24 cellular contexts compared by ENCODE assay signal in genomic region chr11:102142333-102142732, GRCh38. TPM values are rescaled to one million over a fixed set of nuclear protein-coding genes. Genes with fewer than 3 reads are reported as not detected.
A peak's percentile ranks its signal among the peaks of the same experiment; 100 is the strongest.
DNase-seq lines count a peak whose midpoint lies in the region; ATAC-seq and TF ChIP-seq lines count a peak whose summit lies in the region.
"Had no signal": no experiment of that assay in that cellular context is flagged by ENCODE, and none has a peak within 500 bp of the region (broad histone marks: within the 10 kb centered on the region; RNA-seq: fewer than 3 reads in every experiment).

No MANE protein-coding gene starts in this region.

- intact Hi-C loops in left ventricle myocardium superior (cut with micrococcal nuclease) (no loop called here), cardiac septum (cut with DNase I) (no loop called here), esophagus squamous epithelium (cut with DNase I) (no loop called here), vagina (cut with DNase I) (no loop called here)

- peaks cover 91% of the 10 kb centered on the region for H3K79me2 ChIP-seq in osteoblast (ENCODE audit: insufficient read depth, low read length)

- no peaks in the 10 kb centered on the region for H3K36me3 ChIP-seq in esophagus squamous epithelium
- peaks cover 6% of the 10 kb centered on the region for H3K36me3 ChIP-seq in osteoblast (ENCODE audit: insufficient read depth, low read length)
- no peaks in the 10 kb centered on the region for H3K36me3 ChIP-seq in vagina
- H3K36me3 ChIP-seq: brain microvascular endothelial cell, left lung, uterus had no signal

- H3K9me3 ChIP-seq in esophagus squamous epithelium (no peaks in the 10 kb centered on the region), osteoblast (ENCODE audit: low read depth, low read length) (no peaks in the 10 kb centered on the region), vagina (no peaks in the 10 kb centered on the region)
- H3K9me3 ChIP-seq: A549, left lung, uterus had no signal

- H3K4me3 ChIP-seq in esophagus squamous epithelium: no peak overlapping the region
- no peak overlapping the region for H3K4me3 ChIP-seq in osteoblast (ENCODE audit: insufficient read depth, low read length)
- no peak overlapping the region for H3K4me3 ChIP-seq in vagina
- H3K4me3 ChIP-seq: A549, left lung, PC-9, uterus had no signal

- DNase-seq in left ventricle myocardium superior: no peak
- no peak for DNase-seq in cardiac septum (ENCODE audit: low spot score)
- DNase-seq in esophagus squamous epithelium (lab: John Stamatoyannopoulos, UW): no peak
- no peak for DNase-seq in osteoblast (ENCODE audit: insufficient read length, low spot score, missing footprints)
- DNase-seq in vagina (ENCODE audit: extremely low spot score in 2 of 2): no peak
- no peak for DNase-seq in NCI-H510A (lab: John Stamatoyannopoulos, UW)
- DNase-seq in KBM-7: no peak
- DNase-seq: activated CD4-positive, alpha-beta T cell treated with anti-CD3 and anti-CD28 coated beads for 1 hour; activated CD8-positive, alpha-beta T cell treated with anti-CD3 and anti-CD28 coated beads, Interleukin-2, amount 10 ng/mL, durations not matched to agents 7 days and 5 days; activated effector memory CD4-positive, alpha-beta T cell treated with anti-CD3 and anti-CD28 coated beads, Interleukin-2, amount 50 U/mL, for 16 hours; activated T-cell treated with anti-CD3 and anti-CD28 coated beads for 4 hours; brain microvascular endothelial cell; hypothalamus; left lung; midbrain; natural killer cell; NCI-H1417 treated with DMSO at 0.1 percent for 48 hours; NCI-H2107; PC-9; posterior cingulate gyrus; SHP77 treated with DMSO at 0.1 percent for 48 hours; uterus had no signal

- ATAC-seq in left ventricle myocardium superior (peak; percentile 22), HG02973 (IDR thresholded peaks at IDR 0.05; ENCODE audit: unreplicated experiment) (no peak)
- ATAC-seq: A549; activated CD8-positive, alpha-beta T cell treated with anti-CD3 and anti-CD28 coated beads, Interleukin-2, amount 10 ng/mL, durations not matched to agents 7 days and 5 days; left lung; natural killer cell had no signal

- no peak overlapping the region for H3K4me2 ChIP-seq in osteoblast (ENCODE audit: insufficient read depth, low read length)
- H3K4me2 ChIP-seq: A549, PC-9 had no signal

- H3K27ac ChIP-seq in esophagus squamous epithelium (peak overlapping the region in 3 of 4 donors; percentile 1 to 75 (median 36)), osteoblast (ENCODE audit: low read depth, low read length) (peak overlapping the region; percentile 23), vagina (peak overlapping the region; percentile 35)
- H3K27ac ChIP-seq: A549, brain microvascular endothelial cell, left lung, PC-9 had no signal

- no peak overlapping the region for H2AFZ ChIP-seq in osteoblast (ENCODE audit: low read length)
- H2AFZ ChIP-seq: PC-9 had no signal

- TF ChIP-seq POLR2A in esophagus squamous epithelium (IDR thresholded peaks at IDR 0.05) (no peak), vagina (IDR thresholded peaks at IDR 0.05) (no peak)

- H4K20me1 ChIP-seq in osteoblast (ENCODE audit: insufficient read depth, low read length): peaks cover 33% of the 10 kb centered on the region

- in situ Hi-C loops in KBM-7 (cut with MboI; ENCODE audit: low pct_unique_long_range_greater_than_20kb, low sequenced_read_pairs): no loop called here

- peaks cover 23 to 87% (median 26%) of the 10 kb centered on the region in 3 donors for H3K4me1 ChIP-seq in esophagus squamous epithelium
- peaks cover 48% of the 10 kb centered on the region for H3K4me1 ChIP-seq in osteoblast (ENCODE audit: insufficient read depth, low read length)
- H3K4me1 ChIP-seq in vagina: peaks cover 84% of the 10 kb centered on the region

- TF ChIP-seq CTCF in esophagus squamous epithelium (IDR thresholded peaks at IDR 0.05) (no peak), osteoblast (IDR thresholded peaks at IDR 0.05; ENCODE audit: extremely low read depth, low read depth, low read length) (no peak), vagina (IDR thresholded peaks at IDR 0.05) (no peak)

- H3K27me3 ChIP-seq in esophagus squamous epithelium: no peaks in the 10 kb centered on the region
- no peaks in the 10 kb centered on the region for H3K27me3 ChIP-seq in osteoblast (ENCODE audit: insufficient read depth, low read length)
- no peaks in the 10 kb centered on the region for H3K27me3 ChIP-seq in vagina
- H3K27me3 ChIP-seq: brain microvascular endothelial cell, left lung, uterus had no signal

- 36 to 67% methylated on average over 1 of the region's 1 CpG for WGBS in esophagus squamous epithelium, 2 donors

RNA-seq across cellular contexts. Expression of gene YAP1, which starts 32.1 kb away (rescaled TPM):
- 98.6 TPM for total RNA-seq in left ventricle myocardium superior
- 74.9 TPM for total RNA-seq in cardiac septum
- total RNA-seq in esophagus squamous epithelium: 100 to 1,000 TPM in 3 of 4 donors, 10 to 100 TPM in 1; 97.0 to 177 (median 142) TPM
- total RNA-seq in osteoblast: 156 and 174 TPM in 2 replicates
- total RNA-seq in vagina: 232 TPM
- total RNA-seq: activated CD8-positive, alpha-beta T cell treated with anti-CD3 and anti-CD28 coated beads, Interleukin-2, amount 10 ng/mL, durations not matched to agents 7 days and 5 days; natural killer cell had no signal
